ENCODE assay signal across 2 cellular contexts in genomic region chr5:73726071-73726470, GRCh38.
TF ChIP-seq lines count a peak whose summit lies in the region.

No MANE protein-coding gene starts in this region.

TF ChIP-seq in IMR-90, 13 proteins besides CTCF, POLR2A, EP300 and RAD21:
- TF ChIP-seq SMC3 (IDR thresholded peaks at IDR 0.05; ENCODE audit: low read depth, low read length), result no peak
- TF ChIP-seq, protein P1, sequence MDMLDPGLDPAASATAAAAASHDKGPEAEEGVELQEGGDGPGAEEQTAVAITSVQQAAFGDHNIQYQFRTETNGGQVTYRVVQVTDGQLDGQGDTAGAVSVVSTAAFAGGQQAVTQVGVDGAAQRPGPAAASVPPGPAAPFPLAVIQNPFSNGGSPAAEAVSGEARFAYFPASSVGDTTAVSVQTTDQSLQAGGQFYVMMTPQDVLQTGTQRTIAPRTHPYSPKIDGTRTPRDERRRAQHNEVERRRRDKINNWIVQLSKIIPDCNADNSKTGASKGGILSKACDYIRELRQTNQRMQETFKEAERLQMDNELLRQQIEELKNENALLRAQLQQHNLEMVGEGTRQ (IDR thresholded peaks at IDR 0.05; ENCODE audit: low read depth, low read length), result no peak
- TF ChIP-seq RCOR1 (IDR thresholded peaks at IDR 0.05; ENCODE audit: insufficient replicate concordance, low read length), result no peak
- no peak for TF ChIP-seq MAFK (IDR thresholded peaks at IDR 0.05; ENCODE audit: low read depth, low read length)

TF ChIP-seq in GM12878, 131 proteins besides CTCF, POLR2A, EP300 and RAD21:
- TF ChIP-seq TCF7 (IDR thresholded peaks at IDR 0.05; ENCODE audit: borderline replicate concordance) (no peak), FOS (IDR thresholded peaks at IDR 0.05; ENCODE audit: borderline replicate concordance, extremely low read depth, insufficient read length) (no peak), CBX3 (IDR thresholded peaks at IDR 0.05; ENCODE audit: borderline replicate concordance, low read depth) (no peak), ZNF384 (IDR thresholded peaks at IDR 0.05; ENCODE audit: borderline replicate concordance, low read depth, low read length) (no peak), BCL11A (IDR thresholded peaks at IDR 0.05; ENCODE audit: low read depth, low read length) (no peak), ASH2L (IDR thresholded peaks at IDR 0.05; ENCODE audit: borderline replicate concordance, low read depth) (no peak), RFX5 (IDR thresholded peaks at IDR 0.05; ENCODE audit: low read depth, low read length) (no peak), STAT1 (conservative IDR thresholded peaks at IDR 0.05) (no peak), BCLAF1 (IDR thresholded peaks at IDR 0.05) (no peak)
- TF ChIP-seq, protein P2, sequence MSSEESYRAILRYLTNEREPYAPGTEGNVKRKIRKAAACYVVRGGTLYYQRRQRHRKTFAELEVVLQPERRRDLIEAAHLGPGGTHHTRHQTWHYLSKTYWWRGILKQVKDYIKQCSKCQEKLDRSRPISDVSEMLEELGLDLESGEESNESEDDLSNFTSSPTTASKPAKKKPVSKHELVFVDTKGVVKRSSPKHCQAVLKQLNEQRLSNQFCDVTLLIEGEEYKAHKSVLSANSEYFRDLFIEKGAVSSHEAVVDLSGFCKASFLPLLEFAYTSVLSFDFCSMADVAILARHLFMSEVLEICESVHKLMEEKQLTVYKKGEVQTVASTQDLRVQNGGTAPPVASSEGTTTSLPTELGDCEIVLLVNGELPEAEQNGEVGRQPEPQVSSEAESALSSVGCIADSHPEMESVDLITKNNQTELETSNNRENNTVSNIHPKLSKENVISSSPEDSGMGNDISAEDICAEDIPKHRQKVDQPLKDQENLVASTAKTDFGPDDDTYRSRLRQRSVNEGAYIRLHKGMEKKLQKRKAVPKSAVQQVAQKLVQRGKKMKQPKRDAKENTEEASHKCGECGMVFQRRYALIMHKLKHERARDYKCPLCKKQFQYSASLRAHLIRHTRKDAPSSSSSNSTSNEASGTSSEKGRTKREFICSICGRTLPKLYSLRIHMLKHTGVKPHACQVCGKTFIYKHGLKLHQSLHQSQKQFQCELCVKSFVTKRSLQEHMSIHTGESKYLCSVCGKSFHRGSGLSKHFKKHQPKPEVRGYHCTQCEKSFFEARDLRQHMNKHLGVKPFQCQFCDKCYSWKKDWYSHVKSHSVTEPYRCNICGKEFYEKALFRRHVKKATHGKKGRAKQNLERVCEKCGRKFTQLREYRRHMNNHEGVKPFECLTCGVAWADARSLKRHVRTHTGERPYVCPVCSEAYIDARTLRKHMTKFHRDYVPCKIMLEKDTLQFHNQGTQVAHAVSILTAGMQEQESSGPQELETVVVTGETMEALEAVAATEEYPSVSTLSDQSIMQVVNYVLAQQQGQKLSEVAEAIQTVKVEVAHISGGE (CRISPR knock-in tag; IDR thresholded peaks at IDR 0.05), result no peak
- TF ChIP-seq, protein P3, sequence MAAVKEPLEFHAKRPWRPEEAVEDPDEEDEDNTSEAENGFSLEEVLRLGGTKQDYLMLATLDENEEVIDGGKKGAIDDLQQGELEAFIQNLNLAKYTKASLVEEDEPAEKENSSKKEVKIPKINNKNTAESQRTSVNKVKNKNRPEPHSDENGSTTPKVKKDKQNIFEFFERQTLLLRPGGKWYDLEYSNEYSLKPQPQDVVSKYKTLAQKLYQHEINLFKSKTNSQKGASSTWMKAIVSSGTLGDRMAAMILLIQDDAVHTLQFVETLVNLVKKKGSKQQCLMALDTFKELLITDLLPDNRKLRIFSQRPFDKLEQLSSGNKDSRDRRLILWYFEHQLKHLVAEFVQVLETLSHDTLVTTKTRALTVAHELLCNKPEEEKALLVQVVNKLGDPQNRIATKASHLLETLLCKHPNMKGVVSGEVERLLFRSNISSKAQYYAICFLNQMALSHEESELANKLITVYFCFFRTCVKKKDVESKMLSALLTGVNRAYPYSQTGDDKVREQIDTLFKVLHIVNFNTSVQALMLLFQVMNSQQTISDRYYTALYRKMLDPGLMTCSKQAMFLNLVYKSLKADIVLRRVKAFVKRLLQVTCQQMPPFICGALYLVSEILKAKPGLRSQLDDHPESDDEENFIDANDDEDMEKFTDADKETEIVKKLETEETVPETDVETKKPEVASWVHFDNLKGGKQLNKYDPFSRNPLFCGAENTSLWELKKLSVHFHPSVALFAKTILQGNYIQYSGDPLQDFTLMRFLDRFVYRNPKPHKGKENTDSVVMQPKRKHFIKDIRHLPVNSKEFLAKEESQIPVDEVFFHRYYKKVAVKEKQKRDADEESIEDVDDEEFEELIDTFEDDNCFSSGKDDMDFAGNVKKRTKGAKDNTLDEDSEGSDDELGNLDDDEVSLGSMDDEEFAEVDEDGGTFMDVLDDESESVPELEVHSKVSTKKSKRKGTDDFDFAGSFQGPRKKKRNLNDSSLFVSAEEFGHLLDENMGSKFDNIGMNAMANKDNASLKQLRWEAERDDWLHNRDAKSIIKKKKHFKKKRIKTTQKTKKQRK (IDR thresholded peaks at IDR 0.05; ENCODE audit: low read depth, low read length), result no peak
- TF ChIP-seq, protein P4, sequence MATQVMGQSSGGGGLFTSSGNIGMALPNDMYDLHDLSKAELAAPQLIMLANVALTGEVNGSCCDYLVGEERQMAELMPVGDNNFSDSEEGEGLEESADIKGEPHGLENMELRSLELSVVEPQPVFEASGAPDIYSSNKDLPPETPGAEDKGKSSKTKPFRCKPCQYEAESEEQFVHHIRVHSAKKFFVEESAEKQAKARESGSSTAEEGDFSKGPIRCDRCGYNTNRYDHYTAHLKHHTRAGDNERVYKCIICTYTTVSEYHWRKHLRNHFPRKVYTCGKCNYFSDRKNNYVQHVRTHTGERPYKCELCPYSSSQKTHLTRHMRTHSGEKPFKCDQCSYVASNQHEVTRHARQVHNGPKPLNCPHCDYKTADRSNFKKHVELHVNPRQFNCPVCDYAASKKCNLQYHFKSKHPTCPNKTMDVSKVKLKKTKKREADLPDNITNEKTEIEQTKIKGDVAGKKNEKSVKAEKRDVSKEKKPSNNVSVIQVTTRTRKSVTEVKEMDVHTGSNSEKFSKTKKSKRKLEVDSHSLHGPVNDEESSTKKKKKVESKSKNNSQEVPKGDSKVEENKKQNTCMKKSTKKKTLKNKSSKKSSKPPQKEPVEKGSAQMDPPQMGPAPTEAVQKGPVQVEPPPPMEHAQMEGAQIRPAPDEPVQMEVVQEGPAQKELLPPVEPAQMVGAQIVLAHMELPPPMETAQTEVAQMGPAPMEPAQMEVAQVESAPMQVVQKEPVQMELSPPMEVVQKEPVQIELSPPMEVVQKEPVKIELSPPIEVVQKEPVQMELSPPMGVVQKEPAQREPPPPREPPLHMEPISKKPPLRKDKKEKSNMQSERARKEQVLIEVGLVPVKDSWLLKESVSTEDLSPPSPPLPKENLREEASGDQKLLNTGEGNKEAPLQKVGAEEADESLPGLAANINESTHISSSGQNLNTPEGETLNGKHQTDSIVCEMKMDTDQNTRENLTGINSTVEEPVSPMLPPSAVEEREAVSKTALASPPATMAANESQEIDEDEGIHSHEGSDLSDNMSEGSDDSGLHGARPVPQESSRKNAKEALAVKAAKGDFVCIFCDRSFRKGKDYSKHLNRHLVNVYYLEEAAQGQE (IDR thresholded peaks at IDR 0.05; ENCODE audit: low read depth, low read length), result no peak
- TF ChIP-seq, protein P5, sequence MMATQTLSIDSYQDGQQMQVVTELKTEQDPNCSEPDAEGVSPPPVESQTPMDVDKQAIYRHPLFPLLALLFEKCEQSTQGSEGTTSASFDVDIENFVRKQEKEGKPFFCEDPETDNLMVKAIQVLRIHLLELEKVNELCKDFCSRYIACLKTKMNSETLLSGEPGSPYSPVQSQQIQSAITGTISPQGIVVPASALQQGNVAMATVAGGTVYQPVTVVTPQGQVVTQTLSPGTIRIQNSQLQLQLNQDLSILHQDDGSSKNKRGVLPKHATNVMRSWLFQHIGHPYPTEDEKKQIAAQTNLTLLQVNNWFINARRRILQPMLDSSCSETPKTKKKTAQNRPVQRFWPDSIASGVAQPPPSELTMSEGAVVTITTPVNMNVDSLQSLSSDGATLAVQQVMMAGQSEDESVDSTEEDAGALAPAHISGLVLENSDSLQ (IDR thresholded peaks at IDR 0.05), result no peak
